Comparison of ENCODE assay signal across 11 cellular contexts in the genomic region with DNA sequence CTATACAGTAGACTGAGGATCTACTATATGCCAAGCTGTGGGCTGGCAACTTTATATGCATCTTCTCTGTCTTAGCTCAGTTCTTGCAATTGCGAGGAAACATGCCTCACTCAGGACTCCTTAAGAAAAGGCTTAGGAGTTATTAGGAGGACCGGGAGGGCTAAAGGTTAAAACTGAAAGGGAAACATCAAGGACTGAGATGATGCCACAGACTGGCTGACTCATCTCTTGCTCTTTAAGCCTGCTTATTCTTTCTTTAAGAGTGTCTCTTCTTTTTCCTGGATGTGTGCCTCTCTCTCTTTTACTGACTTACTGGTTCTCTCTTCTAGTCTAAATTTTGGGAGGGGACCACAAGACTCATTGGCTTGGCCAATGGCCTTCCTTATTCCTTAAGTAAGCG. TPM values are rescaled to one million over a fixed set of nuclear protein-coding genes. Genes with fewer than 3 reads are reported as not detected.
DNase-seq lines count a peak whose midpoint lies in the region; TF ChIP-seq lines count a peak whose summit lies in the region.
"Had no signal": no experiment of that assay in that cellular context is flagged by ENCODE, and none has a peak within 500 bp of the region (broad histone marks: within the 10 kb centered on the region; RNA-seq: fewer than 3 reads in every experiment).

No MANE protein-coding gene starts in this region.

- peaks cover 29% of the 10 kb centered on the region for H3K4me1 Mint-ChIP-seq in activated naive CD4-positive, alpha-beta T cell treated with anti-CD3 and anti-CD28 coated beads, Interleukin-2, amount 50 U/mL, for 24 hours
- H3K4me1 Mint-ChIP-seq in T-helper 1 cell treated with Interleukin-12 subunit alpha and Interleukin-12 subunit beta and Interleukin-4 antibody, amounts not matched to agents 30 μg/mL and 1 μg/mL, for 36 hours (ENCODE audit: low read depth): peaks cover 54% of the 10 kb centered on the region
- peaks cover 75% of the 10 kb centered on the region for H3K4me1 Mint-ChIP-seq in stimulated activated naive CD8-positive, alpha-beta T cell treated with anti-CD3 and anti-CD28 coated beads, Interleukin-15, Interleukin-2, amounts not matched to agents 100 ng/mL and 50 ng/mL, for 24 hours (ENCODE audit: low read depth)
- peaks cover 8% of the 10 kb centered on the region for H3K4me1 Mint-ChIP-seq in neural progenitor cell

- DNase-seq in activated naive CD4-positive, alpha-beta T cell treated with Interleukin-2 at 50 U/mL for 16 hours: no peak
- peak; percentile 80 to 84 for DNase-seq in fibroblast of lung (ENCODE audit: low read depth in 2 of 2)
- DNase-seq in superior temporal gyrus (ENCODE audit: extremely low spot score): no peak
- no peak for DNase-seq in neural progenitor cell (ENCODE audit: low spot score)
- no peak for DNase-seq in NCI-H2107 (lab: John Stamatoyannopoulos, UW)
- DNase-seq: naive thymus-derived CD4-positive, alpha-beta T cell; NCI-H2227 treated with DMSO at 0.1 percent for 48 hours had no signal

- H3K27me3 Mint-ChIP-seq in activated naive CD4-positive, alpha-beta T cell treated with anti-CD3 and anti-CD28 coated beads, Interleukin-2, amount 50 U/mL, for 24 hours: no peaks in the 10 kb centered on the region
- no peaks in the 10 kb centered on the region for H3K27me3 Mint-ChIP-seq in T-helper 1 cell treated with Interleukin-12 subunit alpha and Interleukin-12 subunit beta and Interleukin-4 antibody, amounts not matched to agents 30 μg/mL and 1 μg/mL, for 36 hours (ENCODE audit: low read depth)
- H3K27me3 Mint-ChIP-seq in stimulated activated naive CD8-positive, alpha-beta T cell treated with anti-CD3 and anti-CD28 coated beads, Interleukin-15, Interleukin-2, amounts not matched to agents 100 ng/mL and 50 ng/mL, for 24 hours: no peaks in the 10 kb centered on the region
- peaks cover 6% of the 10 kb centered on the region for H3K27me3 Mint-ChIP-seq in neural progenitor cell (ENCODE audit: insufficient read depth, low read depth)
- H3K27me3 Mint-ChIP-seq: naive thymus-derived CD4-positive, alpha-beta T cell had no signal

- no peaks in the 10 kb centered on the region for H3F3A ChIP-seq in neural progenitor cell (ENCODE audit: low read depth)

- H3K27me3 ChIP-seq in fibroblast of lung (ENCODE audit: control insufficient read depth, insufficient read depth, low read length): no peaks in the 10 kb centered on the region
- H3K27me3 ChIP-seq in neural progenitor cell: no peaks in the 10 kb centered on the region

- H3K9ac ChIP-seq in fibroblast of lung (ENCODE audit: insufficient read depth, low read length) (no peak overlapping the region), neural progenitor cell (no peak overlapping the region)

- H3K4me1 ChIP-seq in fibroblast of lung (ENCODE audit: control insufficient read depth, extremely low read depth, insufficient read depth, low read length) (peaks cover 34% of the 10 kb centered on the region), neural progenitor cell (peaks cover 11% of the 10 kb centered on the region)

- no peaks in the 10 kb centered on the region for H4K20me1 ChIP-seq in fibroblast of lung (ENCODE audit: control insufficient read depth, extremely low read depth, insufficient read depth, low read length)
- no peaks in the 10 kb centered on the region for H4K20me1 ChIP-seq in neural progenitor cell (ENCODE audit: low read depth)

- H3K9me3 Mint-ChIP-seq in activated naive CD4-positive, alpha-beta T cell treated with anti-CD3 and anti-CD28 coated beads, Interleukin-2, amount 50 U/mL, for 24 hours: no peaks in the 10 kb centered on the region
- no peaks in the 10 kb centered on the region for H3K9me3 Mint-ChIP-seq in T-helper 1 cell treated with Interleukin-12 subunit alpha and Interleukin-12 subunit beta and Interleukin-4 antibody, amounts not matched to agents 30 μg/mL and 1 μg/mL, for 36 hours
- no peaks in the 10 kb centered on the region for H3K9me3 Mint-ChIP-seq in stimulated activated naive CD8-positive, alpha-beta T cell treated with anti-CD3 and anti-CD28 coated beads, Interleukin-15, Interleukin-2, amounts not matched to agents 100 ng/mL and 50 ng/mL, for 24 hours
- no peaks in the 10 kb centered on the region for H3K9me3 Mint-ChIP-seq in neural progenitor cell
- H3K9me3 Mint-ChIP-seq: naive thymus-derived CD4-positive, alpha-beta T cell had no signal

- H3K27ac ChIP-seq in fibroblast of lung (ENCODE audit: insufficient read depth, low read length) (peak overlapping the region; percentile 31), neural progenitor cell (no peak overlapping the region)
- H3K27ac ChIP-seq: VCaP had no signal

- no peaks in the 10 kb centered on the region for H3K36me3 Mint-ChIP-seq in activated naive CD4-positive, alpha-beta T cell treated with anti-CD3 and anti-CD28 coated beads, Interleukin-2, amount 50 U/mL, for 24 hours
- peaks cover 3% of the 10 kb centered on the region for H3K36me3 Mint-ChIP-seq in T-helper 1 cell treated with Interleukin-12 subunit alpha and Interleukin-12 subunit beta and Interleukin-4 antibody, amounts not matched to agents 30 μg/mL and 1 μg/mL, for 36 hours (ENCODE audit: low read depth)
- no peaks in the 10 kb centered on the region for H3K36me3 Mint-ChIP-seq in stimulated activated naive CD8-positive, alpha-beta T cell treated with anti-CD3 and anti-CD28 coated beads, Interleukin-15, Interleukin-2, amounts not matched to agents 100 ng/mL and 50 ng/mL, for 24 hours (ENCODE audit: low read depth)
- H3K36me3 Mint-ChIP-seq in neural progenitor cell: no peaks in the 10 kb centered on the region
- H3K36me3 Mint-ChIP-seq: naive thymus-derived CD4-positive, alpha-beta T cell had no signal

- peak overlapping the region; percentile 82 for H3K4me2 ChIP-seq in fibroblast of lung (ENCODE audit: extremely low read depth, insufficient read depth, low read length)
- H3K4me2 ChIP-seq in neural progenitor cell: no peak overlapping the region

- no peaks in the 10 kb centered on the region for H3K79me2 ChIP-seq in fibroblast of lung (ENCODE audit: control insufficient read depth, insufficient read depth, low read length)
- no peaks in the 10 kb centered on the region for H3K79me2 ChIP-seq in neural progenitor cell (ENCODE audit: low read depth)

- no peaks in the 10 kb centered on the region for H3K9me3 ChIP-seq in fibroblast of lung (ENCODE audit: control insufficient read depth, insufficient read depth, low read depth, low read length)
- H3K9me3 ChIP-seq in neural progenitor cell (ENCODE audit: low read depth): no peaks in the 10 kb centered on the region

- no peak overlapping the region for H2AFZ ChIP-seq in fibroblast of lung (ENCODE audit: low read length)
- H2AFZ ChIP-seq in neural progenitor cell (replicated peaks): no peak overlapping the region

- peak overlapping the region; percentile 56 for H3K4me3 Mint-ChIP-seq in activated naive CD4-positive, alpha-beta T cell treated with anti-CD3 and anti-CD28 coated beads, Interleukin-2, amount 50 U/mL, for 24 hours
- H3K4me3 Mint-ChIP-seq in T-helper 1 cell treated with Interleukin-12 subunit alpha and Interleukin-12 subunit beta and Interleukin-4 antibody, amounts not matched to agents 30 μg/mL and 1 μg/mL, for 36 hours: peak overlapping the region; percentile 72
- peak overlapping the region; percentile 75 for H3K4me3 Mint-ChIP-seq in stimulated activated naive CD8-positive, alpha-beta T cell treated with anti-CD3 and anti-CD28 coated beads, Interleukin-15, Interleukin-2, amounts not matched to agents 100 ng/mL and 50 ng/mL, for 24 hours
- H3K4me3 Mint-ChIP-seq in neural progenitor cell: no peak overlapping the region

- H3K36me3 ChIP-seq in fibroblast of lung (ENCODE audit: control insufficient read depth, insufficient read depth, low read length) (no peaks in the 10 kb centered on the region), neural progenitor cell (no peaks in the 10 kb centered on the region)

- TF ChIP-seq CTCF in fibroblast of lung (conservative IDR thresholded peaks at IDR 0.05 in 1 of 2, IDR thresholded peaks at IDR 0.05 in 1 of 2; ENCODE audit: low read depth in 1 of 2, low read length in 2 of 2): no peak
- no peak for TF ChIP-seq CTCF in neural progenitor cell (IDR thresholded peaks at IDR 0.05)

- H3K4me3 ChIP-seq in fibroblast of lung (replicated peaks in 1 of 4; ENCODE audit: control extremely low read depth in 1 of 4, insufficient read depth in 1 of 4, low read depth in 3 of 4, low read length in 4 of 4) (no peak overlapping the region), neural progenitor cell (no peak overlapping the region)

- peak overlapping the region; percentile 93 for H3K27ac Mint-ChIP-seq in activated naive CD4-positive, alpha-beta T cell treated with anti-CD3 and anti-CD28 coated beads, Interleukin-2, amount 50 U/mL, for 24 hours
- H3K27ac Mint-ChIP-seq in T-helper 1 cell treated with Interleukin-12 subunit alpha and Interleukin-12 subunit beta and Interleukin-4 antibody, amounts not matched to agents 30 μg/mL and 1 μg/mL, for 36 hours: peak overlapping the region; percentile 94
- peak overlapping the region; percentile 92 for H3K27ac Mint-ChIP-seq in stimulated activated naive CD8-positive, alpha-beta T cell treated with anti-CD3 and anti-CD28 coated beads, Interleukin-15, Interleukin-2, amounts not matched to agents 100 ng/mL and 50 ng/mL, for 24 hours
- H3K27ac Mint-ChIP-seq in neural progenitor cell: no peak overlapping the region

RNA-seq across cellular contexts. Expression of gene SDC4, which starts 7.0 kb away (rescaled TPM):
- 142 and 175 TPM in 2 replicates for total RNA-seq in fibroblast of lung
- polyA plus RNA-seq in fibroblast of lung: 226 and 312 TPM in 2 replicates
- 220 and 326 TPM in 2 replicates for polyA plus RNA-seq in fibroblast of lung (2012)
- 291 and 339 TPM in 2 replicates for polyA minus RNA-seq in fibroblast of lung (ENCODE audit: low replicate concordance)
- total RNA-seq in neural progenitor cell (ENCODE audit: low replicate concordance): 19.3 and 27.6 TPM in 2 replicates

RNA-seq across cellular contexts. Expression of gene SYS1, which starts 7.7 kb away (rescaled TPM):
- total RNA-seq in fibroblast of lung (20.0 and 20.5 TPM in 2 replicates), neural progenitor cell (ENCODE audit: low replicate concordance) (10.5 and 21.5 TPM in 2 replicates)
- 21.9 and 23.4 TPM in 2 replicates for polyA plus RNA-seq in fibroblast of lung
- 17.7 and 18.4 TPM in 2 replicates for polyA plus RNA-seq in fibroblast of lung (2012)
- 77.0 and 135 TPM in 2 replicates for polyA minus RNA-seq in fibroblast of lung (ENCODE audit: low replicate concordance)

RNA-seq across cellular contexts. Expression of gene TP53TG5, which starts 22.9 kb away (rescaled TPM):
- total RNA-seq in fibroblast of lung (under 0.01 TPM in 1 of 2 replicates, not detected in the other), neural progenitor cell (ENCODE audit: low replicate concordance) (0.06 TPM in 1 of 2 replicates, not detected in the other)
- polyA plus RNA-seq in fibroblast of lung: 0.14 TPM in 1 of 2 replicates, not detected in the other
- 0.25 and 0.83 TPM in 2 replicates for polyA plus RNA-seq in fibroblast of lung (2012)
- polyA minus RNA-seq in fibroblast of lung (ENCODE audit: low replicate concordance): 0.16 TPM in 1 of 2 replicates, not detected in the other

RNA-seq across cellular contexts. Expression of gene MATN4, which starts 47.1 kb away (rescaled TPM):
- total RNA-seq in fibroblast of lung (under 0.01 TPM in 2 replicates), neural progenitor cell (ENCODE audit: low replicate concordance) (0.06 TPM in 1 of 2 replicates, not detected in the other)
- polyA plus RNA-seq in fibroblast of lung: 0.02 and 0.06 TPM in 2 replicates
- polyA plus RNA-seq in fibroblast of lung (2012): not detected in 2 replicates
- polyA minus RNA-seq in fibroblast of lung (ENCODE audit: low replicate concordance): not detected in 2 replicates
- polyA plus RNA-seq: naive thymus-derived CD4-positive, alpha-beta T cell had no signal

RNA-seq across cellular contexts. Expression of gene RBPJL, which starts 48.6 kb away (rescaled TPM):
- total RNA-seq in fibroblast of lung: not detected in 2 replicates
- polyA plus RNA-seq in fibroblast of lung: not detected in 2 replicates
- not detected in 2 replicates for polyA plus RNA-seq in fibroblast of lung (2012)
- polyA minus RNA-seq in fibroblast of lung (ENCODE audit: low replicate concordance): not detected in 2 replicates
- total RNA-seq in neural progenitor cell (ENCODE audit: low replicate concordance): not detected in 2 replicates
- total RNA-seq: naive thymus-derived CD4-positive, alpha-beta T cell had no signal
- polyA plus RNA-seq: naive thymus-derived CD4-positive, alpha-beta T cell had no signal

Comparison
In these comparisons a context has a peak if more than half of its experiments do, and no peak if none do; other contexts are left out.
1. DNase-seq: peak in fibroblast of lung (2 of 2); none in activated naive CD4-positive, alpha-beta T cell treated with Interleukin-2 at 50 U/mL for 16 hours (single experiment), superior temporal gyrus (single experiment), neural progenitor cell (single experiment) and NCI-H2107 (single experiment).